ENCODE assay signal across 1 cellular context in the genomic region with DNA sequence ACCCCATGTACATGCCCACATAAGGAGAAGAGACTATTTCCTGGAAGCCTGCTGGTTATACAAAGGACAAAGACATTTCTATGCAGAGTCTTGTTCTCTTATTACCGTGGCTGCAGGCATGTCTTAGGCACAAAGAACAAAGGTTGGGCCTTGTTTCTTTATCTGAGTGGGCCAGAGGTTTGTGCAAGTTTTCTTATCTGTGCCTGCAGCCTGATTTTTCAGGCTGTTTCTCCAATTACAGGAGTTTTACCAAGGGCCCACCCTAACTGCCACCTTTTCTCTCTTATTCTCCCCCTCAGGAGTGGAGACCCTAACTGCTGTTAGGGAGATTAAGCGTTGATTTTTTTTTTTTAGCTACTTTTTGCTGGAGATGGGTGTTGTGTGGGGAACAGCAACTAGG.
TF ChIP-seq lines count a peak whose summit lies in the region.

No MANE protein-coding gene starts in this region.

TF ChIP-seq in K562, 482 proteins besides CTCF, POLR2A, EP300 and RAD21 (continues in another document):
- TF ChIP-seq ARNT (IDR thresholded peaks at IDR 0.05) = peak in 1 of 2 experiments; percentile 49; a peak in 1 of 4 replicates
- peak; percentile 38 for TF ChIP-seq RBBP5 (IDR thresholded peaks at IDR 0.05; ENCODE audit: borderline replicate concordance, insufficient read depth, low read length, poor library complexity, severe bottlenecking)
- TF ChIP-seq SMARCC2 (IDR thresholded peaks at IDR 0.05; ENCODE audit: low read depth) = peak; percentile 37; the same call in 1 of the 2 replicates
- 0 out of 2 replicates have a peak, but pooled peaks have one; percentile 23 for TF ChIP-seq EGR1 (conservative IDR thresholded peaks at IDR 0.05)
- TF ChIP-seq HMGN3 (IDR thresholded peaks at IDR 0.05; ENCODE audit: borderline replicate concordance, extremely low read depth, insufficient read length, low read depth, low read length) = no peak
- TF ChIP-seq, protein P1, sequence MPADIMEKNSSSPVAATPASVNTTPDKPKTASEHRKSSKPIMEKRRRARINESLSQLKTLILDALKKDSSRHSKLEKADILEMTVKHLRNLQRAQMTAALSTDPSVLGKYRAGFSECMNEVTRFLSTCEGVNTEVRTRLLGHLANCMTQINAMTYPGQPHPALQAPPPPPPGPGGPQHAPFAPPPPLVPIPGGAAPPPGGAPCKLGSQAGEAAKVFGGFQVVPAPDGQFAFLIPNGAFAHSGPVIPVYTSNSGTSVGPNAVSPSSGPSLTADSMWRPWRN (IDR thresholded peaks at IDR 0.05; ENCODE audit: low read depth) = peak; percentile 44; the same call in 1 of the 2 replicates
- TF ChIP-seq, protein P2, sequence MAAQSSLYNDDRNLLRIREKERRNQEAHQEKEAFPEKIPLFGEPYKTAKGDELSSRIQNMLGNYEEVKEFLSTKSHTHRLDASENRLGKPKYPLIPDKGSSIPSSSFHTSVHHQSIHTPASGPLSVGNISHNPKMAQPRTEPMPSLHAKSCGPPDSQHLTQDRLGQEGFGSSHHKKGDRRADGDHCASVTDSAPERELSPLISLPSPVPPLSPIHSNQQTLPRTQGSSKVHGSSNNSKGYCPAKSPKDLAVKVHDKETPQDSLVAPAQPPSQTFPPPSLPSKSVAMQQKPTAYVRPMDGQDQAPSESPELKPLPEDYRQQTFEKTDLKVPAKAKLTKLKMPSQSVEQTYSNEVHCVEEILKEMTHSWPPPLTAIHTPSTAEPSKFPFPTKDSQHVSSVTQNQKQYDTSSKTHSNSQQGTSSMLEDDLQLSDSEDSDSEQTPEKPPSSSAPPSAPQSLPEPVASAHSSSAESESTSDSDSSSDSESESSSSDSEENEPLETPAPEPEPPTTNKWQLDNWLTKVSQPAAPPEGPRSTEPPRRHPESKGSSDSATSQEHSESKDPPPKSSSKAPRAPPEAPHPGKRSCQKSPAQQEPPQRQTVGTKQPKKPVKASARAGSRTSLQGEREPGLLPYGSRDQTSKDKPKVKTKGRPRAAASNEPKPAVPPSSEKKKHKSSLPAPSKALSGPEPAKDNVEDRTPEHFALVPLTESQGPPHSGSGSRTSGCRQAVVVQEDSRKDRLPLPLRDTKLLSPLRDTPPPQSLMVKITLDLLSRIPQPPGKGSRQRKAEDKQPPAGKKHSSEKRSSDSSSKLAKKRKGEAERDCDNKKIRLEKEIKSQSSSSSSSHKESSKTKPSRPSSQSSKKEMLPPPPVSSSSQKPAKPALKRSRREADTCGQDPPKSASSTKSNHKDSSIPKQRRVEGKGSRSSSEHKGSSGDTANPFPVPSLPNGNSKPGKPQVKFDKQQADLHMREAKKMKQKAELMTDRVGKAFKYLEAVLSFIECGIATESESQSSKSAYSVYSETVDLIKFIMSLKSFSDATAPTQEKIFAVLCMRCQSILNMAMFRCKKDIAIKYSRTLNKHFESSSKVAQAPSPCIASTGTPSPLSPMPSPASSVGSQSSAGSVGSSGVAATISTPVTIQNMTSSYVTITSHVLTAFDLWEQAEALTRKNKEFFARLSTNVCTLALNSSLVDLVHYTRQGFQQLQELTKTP (IDR thresholded peaks at IDR 0.05; ENCODE audit: low read depth in 1 of 2, partially characterized antibody in 2 of 2) = no peak
- TF ChIP-seq ZFX (CRISPR knock-in tag; IDR thresholded peaks at IDR 0.05) = peak; percentile 50; the same call in 1 of the 2 replicates
- TF ChIP-seq GATA2 (CRISPR knock-in tag; IDR thresholded peaks at IDR 0.05) = peak; percentile 64
- TF ChIP-seq KDM1A (IDR thresholded peaks at IDR 0.05) = peak; percentile 79 to 87
- TF ChIP-seq PHB2 (IDR thresholded peaks at IDR 0.05; ENCODE audit: low read depth) = peak; percentile 70; the same call in 1 of the 2 replicates
- TF ChIP-seq ARID1B (IDR thresholded peaks at IDR 0.05) = peak; percentile 94
- TF ChIP-seq CCNT2 (IDR thresholded peaks at IDR 0.05; ENCODE audit: borderline replicate concordance, extremely low read depth, insufficient read length, low read depth, low read length) = peak; percentile 34
- peak; percentile 91 for TF ChIP-seq DPF2 (IDR thresholded peaks at IDR 0.05)
- no peak for TF ChIP-seq FOXA1 (IDR thresholded peaks at IDR 0.05; ENCODE audit: borderline replicate concordance)
- 0 out of 2 replicates have a peak, but pooled peaks have one; percentile 14 for TF ChIP-seq ZNF766 (CRISPR knock-in tag; conservative IDR thresholded peaks at IDR 0.05)
- TF ChIP-seq RUNX1 (IDR thresholded peaks at IDR 0.05; ENCODE audit: low read depth) = no peak
- TF ChIP-seq, protein P3, sequence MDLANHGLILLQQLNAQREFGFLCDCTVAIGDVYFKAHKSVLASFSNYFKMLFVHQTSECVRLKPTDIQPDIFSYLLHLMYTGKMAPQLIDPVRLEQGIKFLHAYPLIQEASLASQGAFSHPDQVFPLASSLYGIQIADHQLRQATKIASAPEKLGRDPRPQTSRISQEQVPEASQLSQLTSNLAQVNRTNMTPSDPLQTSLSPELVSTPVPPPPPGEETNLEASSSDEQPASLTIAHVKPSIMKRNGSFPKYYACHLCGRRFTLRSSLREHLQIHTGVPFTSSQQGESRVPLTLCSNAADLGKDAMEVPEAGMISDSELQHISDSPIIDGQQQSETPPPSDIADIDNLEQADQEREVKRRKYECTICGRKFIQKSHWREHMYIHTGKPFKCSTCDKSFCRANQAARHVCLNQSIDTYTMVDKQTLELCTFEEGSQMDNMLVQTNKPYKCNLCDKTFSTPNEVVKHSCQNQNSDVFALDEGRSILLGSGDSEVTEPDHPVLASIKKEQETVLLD (IDR thresholded peaks at IDR 0.05) = peak; percentile 43; the same call in 1 of the 2 replicates
- peak; percentile 75 for TF ChIP-seq POLR2AphosphoS5 (IDR thresholded peaks at IDR 0.05; ENCODE audit: control insufficient read depth, insufficient read depth, low read depth, low read length)
- TF ChIP-seq PML (IDR thresholded peaks at IDR 0.05; ENCODE audit: low read length) = peak; percentile 77
- TF ChIP-seq CBFA2T2 (conservative IDR thresholded peaks at IDR 0.05) = peak; percentile 92
- peak; percentile 59; the same call in 1 of the 2 replicates for TF ChIP-seq MTA3 (IDR thresholded peaks at IDR 0.05; ENCODE audit: borderline replicate concordance)
- peak; percentile 95 for TF ChIP-seq TAL1 (IDR thresholded peaks at IDR 0.05)
- TF ChIP-seq ZNF644 (tag; IDR thresholded peaks at IDR 0.05; ENCODE audit: low read depth) = 0 out of 2 replicates have a peak, but pooled peaks have one; percentile 28
- TF ChIP-seq MTA1 (IDR thresholded peaks at IDR 0.05; ENCODE audit: borderline replicate concordance) = peak; percentile 55; the same call in 1 of the 2 replicates
- TF ChIP-seq ZNF24 (IDR thresholded peaks at IDR 0.05) = no peak
- TF ChIP-seq, protein P4, sequence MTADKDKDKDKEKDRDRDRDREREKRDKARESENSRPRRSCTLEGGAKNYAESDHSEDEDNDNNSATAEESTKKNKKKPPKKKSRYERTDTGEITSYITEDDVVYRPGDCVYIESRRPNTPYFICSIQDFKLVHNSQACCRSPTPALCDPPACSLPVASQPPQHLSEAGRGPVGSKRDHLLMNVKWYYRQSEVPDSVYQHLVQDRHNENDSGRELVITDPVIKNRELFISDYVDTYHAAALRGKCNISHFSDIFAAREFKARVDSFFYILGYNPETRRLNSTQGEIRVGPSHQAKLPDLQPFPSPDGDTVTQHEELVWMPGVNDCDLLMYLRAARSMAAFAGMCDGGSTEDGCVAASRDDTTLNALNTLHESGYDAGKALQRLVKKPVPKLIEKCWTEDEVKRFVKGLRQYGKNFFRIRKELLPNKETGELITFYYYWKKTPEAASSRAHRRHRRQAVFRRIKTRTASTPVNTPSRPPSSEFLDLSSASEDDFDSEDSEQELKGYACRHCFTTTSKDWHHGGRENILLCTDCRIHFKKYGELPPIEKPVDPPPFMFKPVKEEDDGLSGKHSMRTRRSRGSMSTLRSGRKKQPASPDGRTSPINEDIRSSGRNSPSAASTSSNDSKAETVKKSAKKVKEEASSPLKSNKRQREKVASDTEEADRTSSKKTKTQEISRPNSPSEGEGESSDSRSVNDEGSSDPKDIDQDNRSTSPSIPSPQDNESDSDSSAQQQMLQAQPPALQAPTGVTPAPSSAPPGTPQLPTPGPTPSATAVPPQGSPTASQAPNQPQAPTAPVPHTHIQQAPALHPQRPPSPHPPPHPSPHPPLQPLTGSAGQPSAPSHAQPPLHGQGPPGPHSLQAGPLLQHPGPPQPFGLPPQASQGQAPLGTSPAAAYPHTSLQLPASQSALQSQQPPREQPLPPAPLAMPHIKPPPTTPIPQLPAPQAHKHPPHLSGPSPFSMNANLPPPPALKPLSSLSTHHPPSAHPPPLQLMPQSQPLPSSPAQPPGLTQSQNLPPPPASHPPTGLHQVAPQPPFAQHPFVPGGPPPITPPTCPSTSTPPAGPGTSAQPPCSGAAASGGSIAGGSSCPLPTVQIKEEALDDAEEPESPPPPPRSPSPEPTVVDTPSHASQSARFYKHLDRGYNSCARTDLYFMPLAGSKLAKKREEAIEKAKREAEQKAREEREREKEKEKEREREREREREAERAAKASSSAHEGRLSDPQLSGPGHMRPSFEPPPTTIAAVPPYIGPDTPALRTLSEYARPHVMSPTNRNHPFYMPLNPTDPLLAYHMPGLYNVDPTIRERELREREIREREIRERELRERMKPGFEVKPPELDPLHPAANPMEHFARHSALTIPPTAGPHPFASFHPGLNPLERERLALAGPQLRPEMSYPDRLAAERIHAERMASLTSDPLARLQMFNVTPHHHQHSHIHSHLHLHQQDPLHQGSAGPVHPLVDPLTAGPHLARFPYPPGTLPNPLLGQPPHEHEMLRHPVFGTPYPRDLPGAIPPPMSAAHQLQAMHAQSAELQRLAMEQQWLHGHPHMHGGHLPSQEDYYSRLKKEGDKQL (CRISPR knock-in tag; IDR thresholded peaks at IDR 0.05; ENCODE audit: borderline replicate concordance) = no peak
- TF ChIP-seq CXXC5 (CRISPR knock-in tag; IDR thresholded peaks at IDR 0.05) = peak; percentile 31; the same call in 1 of the 2 replicates
- TF ChIP-seq GATAD2B (IDR thresholded peaks at IDR 0.05; ENCODE audit: borderline replicate concordance) = 0 out of 2 replicates have a peak, but pooled peaks have one; percentile 37
- peak; percentile 85 for TF ChIP-seq NCOR1 (IDR thresholded peaks at IDR 0.05)
- TF ChIP-seq ZBTB7A (IDR thresholded peaks at IDR 0.05; ENCODE audit: borderline replicate concordance, control insufficient read depth, low read depth, low read length) = peak; percentile 94
- TF ChIP-seq SMARCE1 (IDR thresholded peaks at IDR 0.05) = peak; percentile 74
- peak; percentile 80 for TF ChIP-seq GATAD2A (IDR thresholded peaks at IDR 0.05)
- TF ChIP-seq TCF7 (IDR thresholded peaks at IDR 0.05; ENCODE audit: borderline replicate concordance) = no peak
- TF ChIP-seq L3MBTL2 (IDR thresholded peaks at IDR 0.05) = no peak; the same call in 1 of the 2 replicates
- peak; percentile 82 for TF ChIP-seq CC2D1A (IDR thresholded peaks at IDR 0.05)
- peak; percentile 78 for TF ChIP-seq STAT5A (IDR thresholded peaks at IDR 0.05; ENCODE audit: borderline replicate concordance, low read length)
- TF ChIP-seq SMARCA4 (IDR thresholded peaks at IDR 0.05) = peak; percentile 89
- no peak for TF ChIP-seq ZZZ3 (IDR thresholded peaks at IDR 0.05)
- peak in 1 of 2 experiments; percentile 25; a peak in 1 of 4 replicates for TF ChIP-seq RCOR1 (IDR thresholded peaks at IDR 0.05; ENCODE audit: borderline replicate concordance in 1 of 2, low read depth in 2 of 2, low read length in 2 of 2)
- TF ChIP-seq NFIC (IDR thresholded peaks at IDR 0.05) = peak; percentile 76
- TF ChIP-seq, protein P5, sequence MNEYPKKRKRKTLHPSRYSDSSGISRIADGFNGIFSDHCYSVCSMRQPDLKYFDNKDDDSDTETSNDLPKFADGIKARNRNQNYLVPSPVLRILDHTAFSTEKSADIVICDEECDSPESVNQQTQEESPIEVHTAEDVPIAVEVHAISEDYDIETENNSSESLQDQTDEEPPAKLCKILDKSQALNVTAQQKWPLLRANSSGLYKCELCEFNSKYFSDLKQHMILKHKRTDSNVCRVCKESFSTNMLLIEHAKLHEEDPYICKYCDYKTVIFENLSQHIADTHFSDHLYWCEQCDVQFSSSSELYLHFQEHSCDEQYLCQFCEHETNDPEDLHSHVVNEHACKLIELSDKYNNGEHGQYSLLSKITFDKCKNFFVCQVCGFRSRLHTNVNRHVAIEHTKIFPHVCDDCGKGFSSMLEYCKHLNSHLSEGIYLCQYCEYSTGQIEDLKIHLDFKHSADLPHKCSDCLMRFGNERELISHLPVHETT (CRISPR knock-in tag; conservative IDR thresholded peaks at IDR 0.05 in 1 of 2, IDR thresholded peaks at IDR 0.05 in 1 of 2) = peak in 1 of 2 experiments; percentile 37; a peak in 1 of 4 replicates
- TF ChIP-seq, protein P6, sequence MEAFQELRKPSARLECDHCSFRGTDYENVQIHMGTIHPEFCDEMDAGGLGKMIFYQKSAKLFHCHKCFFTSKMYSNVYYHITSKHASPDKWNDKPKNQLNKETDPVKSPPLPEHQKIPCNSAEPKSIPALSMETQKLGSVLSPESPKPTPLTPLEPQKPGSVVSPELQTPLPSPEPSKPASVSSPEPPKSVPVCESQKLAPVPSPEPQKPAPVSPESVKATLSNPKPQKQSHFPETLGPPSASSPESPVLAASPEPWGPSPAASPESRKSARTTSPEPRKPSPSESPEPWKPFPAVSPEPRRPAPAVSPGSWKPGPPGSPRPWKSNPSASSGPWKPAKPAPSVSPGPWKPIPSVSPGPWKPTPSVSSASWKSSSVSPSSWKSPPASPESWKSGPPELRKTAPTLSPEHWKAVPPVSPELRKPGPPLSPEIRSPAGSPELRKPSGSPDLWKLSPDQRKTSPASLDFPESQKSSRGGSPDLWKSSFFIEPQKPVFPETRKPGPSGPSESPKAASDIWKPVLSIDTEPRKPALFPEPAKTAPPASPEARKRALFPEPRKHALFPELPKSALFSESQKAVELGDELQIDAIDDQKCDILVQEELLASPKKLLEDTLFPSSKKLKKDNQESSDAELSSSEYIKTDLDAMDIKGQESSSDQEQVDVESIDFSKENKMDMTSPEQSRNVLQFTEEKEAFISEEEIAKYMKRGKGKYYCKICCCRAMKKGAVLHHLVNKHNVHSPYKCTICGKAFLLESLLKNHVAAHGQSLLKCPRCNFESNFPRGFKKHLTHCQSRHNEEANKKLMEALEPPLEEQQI (IDR thresholded peaks at IDR 0.05) = peak; percentile 86; the same call in 1 of the 2 replicates
